ENCODE assay signal across 9 cellular contexts in the genomic region with DNA sequence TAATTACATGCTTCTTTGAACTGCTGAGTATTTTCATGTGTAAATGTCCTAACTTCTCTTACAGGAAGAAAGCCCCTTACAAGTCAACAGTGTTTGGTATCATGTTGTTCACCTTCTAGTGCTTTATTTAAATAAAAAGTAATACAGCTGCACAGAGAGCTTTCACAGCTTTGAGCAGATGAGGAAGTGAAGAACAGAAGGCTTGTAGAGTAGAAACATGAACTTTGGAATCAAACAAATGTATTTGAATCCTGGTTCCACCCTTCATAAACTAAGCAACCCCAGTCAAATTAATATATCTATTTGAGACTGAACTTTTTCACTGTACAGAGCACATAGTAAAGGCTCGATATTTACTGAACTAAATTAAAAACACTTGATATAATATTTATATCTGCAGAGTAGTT.
A peak's percentile ranks its signal among the peaks of the same experiment; 100 is the strongest.
DNase-seq lines count a peak whose midpoint lies in the region; ATAC-seq and TF ChIP-seq lines count a peak whose summit lies in the region.
"Had no signal": no experiment of that assay in that cellular context is flagged by ENCODE, and none has a peak within 500 bp of the region (broad histone marks: within the 10 kb centered on the region; RNA-seq: fewer than 3 reads in every experiment).

No MANE protein-coding gene starts in this region.

- POLR2A ChIA-PET in GM10248 (lab: Yijun Ruan, JAX): no interaction called here
- POLR2A ChIA-PET in activated B cell treated with CpG ODN at 0.5 μM for 24 hours (lab: Charles Lee): interaction anchor here (0.8 to 3.4 kb wide), 6 partner anchors 9 to 119 kb away, joined by 3 to 20 read pairs (median 6); no protein-coding TSS in a partner anchor
- POLR2A ChIA-PET in activated CD4-positive, alpha-beta memory T cell treated with anti-CD3 and anti-CD28 coated beads, Interleukin-2, amount 10 ng/mL, durations not matched to agents 7 days and 5 days (lab: Charles Lee): no interaction called here

- peak overlapping the region; percentile 53 for H3K4me3 Mint-ChIP-seq in activated B cell treated with CpG ODN at 0.5 μM for 24 hours
- H3K4me3 Mint-ChIP-seq in osteocyte (ENCODE audit: unreplicated experiment): no peak overlapping the region
- no peak overlapping the region for H3K4me3 Mint-ChIP-seq in activated CD4-positive, alpha-beta memory T cell treated with anti-CD3 and anti-CD28 coated beads, Interleukin-2, amount 10 ng/mL, durations not matched to agents 7 days and 5 days
- H3K4me3 Mint-ChIP-seq: CD8-positive, alpha-beta T cell had no signal

- H3K4me1 Mint-ChIP-seq in activated B cell treated with CpG ODN at 0.5 μM for 24 hours: peaks cover 93% of the 10 kb centered on the region
- peaks cover 40% of the 10 kb centered on the region for H3K4me1 Mint-ChIP-seq in osteocyte (ENCODE audit: unreplicated experiment)
- H3K4me1 Mint-ChIP-seq in activated CD4-positive, alpha-beta memory T cell treated with anti-CD3 and anti-CD28 coated beads, Interleukin-2, amount 10 ng/mL, durations not matched to agents 7 days and 5 days: peaks cover 50% of the 10 kb centered on the region

- CTCF ChIA-PET in GM10248 (lab: Yijun Ruan, JAX) (interaction anchor here (1.2 to 2.7 kb wide), 3 partner anchors 9 to 93 kb away, joined by 3 to 13 read pairs (median 4); no protein-coding TSS in a partner anchor), activated B cell treated with CpG ODN at 0.5 μM for 24 hours (lab: Charles Lee) (interaction anchor here (0.7 to 1.5 kb wide), 4 partner anchors 10 to 120 kb away, joined by 3 to 7 read pairs (median 4); no protein-coding TSS in a partner anchor)
- CTCF ChIA-PET in activated CD4-positive, alpha-beta memory T cell treated with anti-CD3 and anti-CD28 coated beads, Interleukin-2, amount 10 ng/mL, durations not matched to agents 7 days and 5 days (lab: Charles Lee): no interaction called here

- TF ChIP-seq CTCF in GM10248 (IDR thresholded peaks at IDR 0.05; ENCODE audit: control extremely low read depth, extremely low read depth, low read depth, missing control alignments): no peak
- no peak for TF ChIP-seq CTCF in activated B cell treated with CpG ODN at 0.5 μM for 24 hours (IDR thresholded peaks at IDR 0.05)
- TF ChIP-seq CTCF in osteocyte (IDR thresholded peaks at IDR 0.05): no peak

- H3K36me3 Mint-ChIP-seq in activated B cell treated with CpG ODN at 0.5 μM for 24 hours (ENCODE audit: low read depth): peaks cover 18% of the 10 kb centered on the region
- peaks cover 10% of the 10 kb centered on the region for H3K36me3 Mint-ChIP-seq in osteocyte (ENCODE audit: unreplicated experiment)
- peaks cover 10% of the 10 kb centered on the region for H3K36me3 Mint-ChIP-seq in activated CD4-positive, alpha-beta memory T cell treated with anti-CD3 and anti-CD28 coated beads, Interleukin-2, amount 10 ng/mL, durations not matched to agents 7 days and 5 days (ENCODE audit: low read depth)

- ATAC-seq in GM19467 (IDR thresholded peaks at IDR 0.05; ENCODE audit: unreplicated experiment): peak; percentile 66
- peak; percentile 55 for ATAC-seq in HG03097 (IDR thresholded peaks at IDR 0.05; ENCODE audit: low FRiP score, unreplicated experiment)
- peak; percentile 58 for ATAC-seq in activated B cell treated with CpG ODN at 0.5 μM for 24 hours (ENCODE audit: low read depth)
- ATAC-seq: CD8-positive, alpha-beta T cell had no signal

- intact Hi-C loops in activated B cell treated with CpG ODN at 0.5 μM for 24 hours (cut with micrococcal nuclease) (loop anchor here (1.0 kb wide), 2 partner anchors 76 to 120 kb away; partner anchors contain the start of gene CAMK2D), head of caudate nucleus (cut with DNase I) (no loop called here)

- H3K27ac Mint-ChIP-seq in activated B cell treated with CpG ODN at 0.5 μM for 24 hours: peak overlapping the region; percentile 87
- H3K27ac Mint-ChIP-seq in osteocyte (ENCODE audit: unreplicated experiment): no peak overlapping the region
- no peak overlapping the region for H3K27ac Mint-ChIP-seq in activated CD4-positive, alpha-beta memory T cell treated with anti-CD3 and anti-CD28 coated beads, Interleukin-2, amount 10 ng/mL, durations not matched to agents 7 days and 5 days
- H3K27ac Mint-ChIP-seq: CD8-positive, alpha-beta T cell had no signal

- H3K9me3 Mint-ChIP-seq in activated B cell treated with CpG ODN at 0.5 μM for 24 hours: peaks cover 4% of the 10 kb centered on the region
- H3K9me3 Mint-ChIP-seq in osteocyte (ENCODE audit: unreplicated experiment): no peaks in the 10 kb centered on the region
- no peaks in the 10 kb centered on the region for H3K9me3 Mint-ChIP-seq in activated CD4-positive, alpha-beta memory T cell treated with anti-CD3 and anti-CD28 coated beads, Interleukin-2, amount 10 ng/mL, durations not matched to agents 7 days and 5 days
- H3K9me3 Mint-ChIP-seq: CD8-positive, alpha-beta T cell had no signal

- peak; percentile 44 for DNase-seq in GM10248 (ENCODE audit: extremely low spot score)
- no peak for DNase-seq in activated B cell treated with CpG ODN at 0.5 μM for 24 hours
- no peak for DNase-seq in stimulated activated CD4-positive, alpha-beta T cell treated with anti-CD3 and anti-CD28 coated beads, Interleukin-15, amount 100 ng/mL, for 24 hours
- DNase-seq in head of caudate nucleus: no peak
- DNase-seq in osteocyte (ENCODE audit: extremely low spot score, unreplicated experiment): no peak
- DNase-seq in activated CD4-positive, alpha-beta memory T cell treated with anti-CD3 and anti-CD28 coated beads, Interleukin-2, amount 10 ng/mL, durations not matched to agents 7 days and 5 days: no peak
- DNase-seq: CD8-positive, alpha-beta T cell had no signal

- H3K27me3 Mint-ChIP-seq in activated B cell treated with CpG ODN at 0.5 μM for 24 hours: no peaks in the 10 kb centered on the region
- H3K27me3 Mint-ChIP-seq in osteocyte (ENCODE audit: unreplicated experiment): no peaks in the 10 kb centered on the region
- no peaks in the 10 kb centered on the region for H3K27me3 Mint-ChIP-seq in activated CD4-positive, alpha-beta memory T cell treated with anti-CD3 and anti-CD28 coated beads, Interleukin-2, amount 10 ng/mL, durations not matched to agents 7 days and 5 days
